ENCODE assay signal across 9 cellular contexts in genomic region chr11:65120831-65121230, GRCh38. TPM values are rescaled to one million over a fixed set of nuclear protein-coding genes. Genes with fewer than 3 reads are reported as not detected.
DNase-seq lines count a peak whose midpoint lies in the region; ATAC-seq and TF ChIP-seq lines count a peak whose summit lies in the region.
"Had no signal": no experiment of that assay in that cellular context is flagged by ENCODE, and none has a peak within 500 bp of the region (broad histone marks: within the 10 kb centered on the region; RNA-seq: fewer than 3 reads in every experiment).

No MANE protein-coding gene starts in this region.

- no peaks in the 10 kb centered on the region for H3K9me3 Mint-ChIP-seq in naive thymus-derived CD8-positive, alpha-beta T cell

- peaks cover 19 to 60% (median 48%) of the 10 kb centered on the region in 4 donors for H3K4me1 Mint-ChIP-seq in naive thymus-derived CD8-positive, alpha-beta T cell

- H3K4me3 ChIP-seq in AG10803 (ENCODE audit: low read length) (peak overlapping the region; percentile 98), choroid plexus epithelial cell (ENCODE audit: low read depth, low read length) (peak overlapping the region; percentile 98)
- H3K4me3 ChIP-seq in Jurkat, Clone E6-1 (ENCODE audit: low read length) = peak overlapping the region; percentile 100

- POLR2A ChIA-PET in naive thymus-derived CD8-positive, alpha-beta T cell (lab: Charles Lee) = interaction anchor here (0.5 to 7.5 kb wide), 17 partner anchors 10 to 1135 kb away, joined by 3 to 135 read pairs (median 12); partner anchors contain the start of genes ARL2, CAPN1, CDCA5 and POLA2

- TF ChIP-seq CTCF in AG10803 (conservative IDR thresholded peaks at IDR 0.05; ENCODE audit: low read length) = no peak
- TF ChIP-seq CTCF in choroid plexus epithelial cell (conservative IDR thresholded peaks at IDR 0.05; ENCODE audit: low read depth, low read length) = no peak

- ATAC-seq in naive thymus-derived CD8-positive, alpha-beta T cell = no peak
- no peak for ATAC-seq in activated CD4-positive, CD25-positive, alpha-beta regulatory T cell treated with anti-CD3 and anti-CD28 coated beads, Interleukin-2, amount 50 U/mL, for 24 hours

- DNase-seq in AG10803 (ENCODE audit: low read depth) (no peak), choroid plexus epithelial cell (ENCODE audit: low read depth) (no peak), CD1c-positive myeloid dendritic cell (ENCODE audit: extremely low spot score) (no peak), NCI-H2081 (lab: John Stamatoyannopoulos, UW) (no peak), DMS153 (lab: John Stamatoyannopoulos, UW) (no peak)
- DNase-seq in Jurkat, Clone E6-1 (ENCODE audit: low read depth, low spot score) = no peak
- peak in 1 of 10 donors; percentile 0 for DNase-seq in naive thymus-derived CD8-positive, alpha-beta T cell
- DNase-seq: amniotic stem cell had no signal

- H3K36me3 Mint-ChIP-seq in naive thymus-derived CD8-positive, alpha-beta T cell = peaks cover 3 to 58% (median 6%) of the 10 kb centered on the region in 3 donors

- H3K27me3 Mint-ChIP-seq in naive thymus-derived CD8-positive, alpha-beta T cell = no peaks in the 10 kb centered on the region

- H3K4me3 Mint-ChIP-seq in naive thymus-derived CD8-positive, alpha-beta T cell = peak overlapping the region; percentile 96 to 100 (median 98)

- H3K27ac Mint-ChIP-seq in naive thymus-derived CD8-positive, alpha-beta T cell = peak overlapping the region; percentile 98 to 100 (median 100)

RNA-seq across cellular contexts. Expression of gene FAU, which starts 1.1 kb away (rescaled TPM):
- 1,669 TPM for polyA plus RNA-seq in Jurkat, Clone E6-1 (2012; ENCODE audit: insufficient read depth, insufficient read length)
- 1,000 to 10,000 TPM; 1,487 to 1,501 TPM for total RNA-seq in naive thymus-derived CD8-positive, alpha-beta T cell
- polyA plus RNA-seq in naive thymus-derived CD8-positive, alpha-beta T cell = 1,000 to 10,000 TPM; 1,097 to 1,366 (median 1,350) TPM

RNA-seq across cellular contexts. Expression of gene MRPL49, which starts 1.3 kb away (rescaled TPM):
- 94.3 TPM for polyA plus RNA-seq in Jurkat, Clone E6-1 (2012; ENCODE audit: insufficient read depth, insufficient read length)
- 10 to 100 TPM; 76.0 to 76.2 TPM for total RNA-seq in naive thymus-derived CD8-positive, alpha-beta T cell
- 10 to 100 TPM; 78.9 to 96.9 (median 90.1) TPM for polyA plus RNA-seq in naive thymus-derived CD8-positive, alpha-beta T cell

RNA-seq across cellular contexts. Expression of gene ZNHIT2, which starts 3.3 kb away (rescaled TPM):
- polyA plus RNA-seq in Jurkat, Clone E6-1 (2012; ENCODE audit: insufficient read depth, insufficient read length) = 8.3 TPM
- total RNA-seq in naive thymus-derived CD8-positive, alpha-beta T cell = 10 to 100 TPM; 16.6 to 17.9 TPM
- 10 to 100 TPM; 24.3 to 33.1 (median 29.8) TPM for polyA plus RNA-seq in naive thymus-derived CD8-positive, alpha-beta T cell

RNA-seq across cellular contexts. Expression of gene TM7SF2, which starts 9.2 kb away (rescaled TPM):
- polyA plus RNA-seq in Jurkat, Clone E6-1 (2012; ENCODE audit: insufficient read depth, insufficient read length) = 42.4 TPM
- 10 to 100 TPM; 29.0 to 29.2 TPM for total RNA-seq in naive thymus-derived CD8-positive, alpha-beta T cell
- 10 to 100 TPM; 17.4 to 22.6 (median 21.2) TPM for polyA plus RNA-seq in naive thymus-derived CD8-positive, alpha-beta T cell

RNA-seq across cellular contexts. Expression of gene SYVN1, which starts 13.5 kb away (rescaled TPM):
- 30.1 TPM for polyA plus RNA-seq in Jurkat, Clone E6-1 (2012; ENCODE audit: insufficient read depth, insufficient read length)
- 10 to 100 TPM; 61.9 to 65.2 TPM for total RNA-seq in naive thymus-derived CD8-positive, alpha-beta T cell
- polyA plus RNA-seq in naive thymus-derived CD8-positive, alpha-beta T cell = 10 to 100 TPM in 1 of 3 donors, 1 to 10 TPM in 2; 7.9 to 10.6 (median 8.2) TPM
